ENCODE assay signal across 15 cellular contexts in the genomic region with DNA sequence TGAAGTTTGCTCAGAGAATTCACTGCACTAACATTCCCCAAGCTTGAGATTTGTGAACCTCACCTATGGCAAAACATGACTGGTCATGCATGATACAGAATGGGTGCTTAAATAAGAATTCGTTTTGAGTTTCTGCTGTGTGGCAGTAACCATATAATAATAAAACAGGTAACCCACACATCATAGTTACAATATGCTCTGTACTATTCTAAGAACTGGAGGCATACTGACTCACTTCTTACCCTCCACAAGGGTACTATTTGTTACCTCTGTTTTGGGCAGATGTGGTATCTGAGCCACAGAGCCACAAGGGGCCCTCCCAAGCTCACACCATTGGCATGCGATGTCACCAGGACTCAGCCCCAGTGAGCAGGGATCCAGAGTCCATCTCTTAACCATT. TPM values are rescaled to one million over a fixed set of nuclear protein-coding genes. Genes with fewer than 3 reads are reported as not detected.
DNase-seq lines count a peak whose midpoint lies in the region; ATAC-seq and TF ChIP-seq lines count a peak whose summit lies in the region.
"Had no signal": no experiment of that assay in that cellular context is flagged by ENCODE, and none has a peak within 500 bp of the region (broad histone marks: within the 10 kb centered on the region; RNA-seq: fewer than 3 reads in every experiment).

No MANE protein-coding gene starts in this region.

- no peaks in the 10 kb centered on the region for H3K9me3 ChIP-seq in A673 (ENCODE audit: low read depth, low read length, poor library complexity, severe bottlenecking)
- H3K9me3 ChIP-seq: Caco-2, lower lobe of right lung had no signal

- peaks cover 49% of the 10 kb centered on the region for H3K4me1 Mint-ChIP-seq in activated naive CD8-positive, alpha-beta T cell treated with anti-CD3 and anti-CD28 coated beads, Interleukin-2, amount 50 U/mL, for 24 hours

- H3K36me3 Mint-ChIP-seq in activated naive CD8-positive, alpha-beta T cell treated with anti-CD3 and anti-CD28 coated beads, Interleukin-2, amount 50 U/mL, for 24 hours (ENCODE audit: low read depth) = no peaks in the 10 kb centered on the region

- H3K27me3 Mint-ChIP-seq in activated naive CD8-positive, alpha-beta T cell treated with anti-CD3 and anti-CD28 coated beads, Interleukin-2, amount 50 U/mL, for 24 hours = no peaks in the 10 kb centered on the region
- H3K27me3 Mint-ChIP-seq: progenitor cell of endocrine pancreas had no signal

- no peaks in the 10 kb centered on the region for H3K36me3 ChIP-seq in A673 (ENCODE audit: insufficient read depth, low read length, poor library complexity, severe bottlenecking)
- H3K36me3 ChIP-seq: lower lobe of right lung had no signal

- no peak overlapping the region for H3K4me3 ChIP-seq in A673 (ENCODE audit: low read depth, low read length, poor library complexity, severe bottlenecking)
- H3K4me3 ChIP-seq: lower lobe of right lung had no signal

- H3K27ac Mint-ChIP-seq in activated naive CD8-positive, alpha-beta T cell treated with anti-CD3 and anti-CD28 coated beads, Interleukin-2, amount 50 U/mL, for 24 hours = no peak overlapping the region
- H3K27ac Mint-ChIP-seq: progenitor cell of endocrine pancreas had no signal

- POLR2A ChIA-PET in A673 (lab: Charles Lee; ENCODE audit: low non-redundant PET) = no interaction called here

- H3K27me3 ChIP-seq in A673 (replicated peaks; ENCODE audit: insufficient read depth, low read depth, low read length, poor library complexity) = peaks cover 5% of the 10 kb centered on the region

- CTCF ChIA-PET in A673 (lab: Charles Lee) = no interaction called here

- no TSS peak for BruUV-seq in A673 (replicated peaks; lab: Mats Ljungman, UMichigan)

- H3K9me3 Mint-ChIP-seq in activated naive CD8-positive, alpha-beta T cell treated with anti-CD3 and anti-CD28 coated beads, Interleukin-2, amount 50 U/mL, for 24 hours = no peaks in the 10 kb centered on the region

- intact Hi-C loops in sciatic nerve (cut with DNase I) = no loop called here
- intact Hi-C loops in A673 (cut with micrococcal nuclease; ENCODE audit: unreplicated experiment) = no loop called here

- no peaks in the 10 kb centered on the region for H3K4me1 ChIP-seq in A673 (ENCODE audit: insufficient read depth, low read length, poor library complexity, severe bottlenecking)
- H3K4me1 ChIP-seq: Caco-2 had no signal

- peak; percentile 25 for DNase-seq in activated naive CD8-positive, alpha-beta T cell treated with anti-CD3 and anti-CD28 coated beads, Interleukin-2, amount 50 U/mL, for 24 hours
- no peak for DNase-seq in sciatic nerve (ENCODE audit: low spot score)
- no peak for DNase-seq in A673 (ENCODE audit: low spot score)
- no peak for DNase-seq in activated gamma-delta T cell (lab: John Stamatoyannopoulos, UW)
- DNase-seq: Caco-2, glutamatergic neuron, HCEC 1CT, lower lobe of right lung, trophoblast cell had no signal

- H3K4me3 Mint-ChIP-seq in activated naive CD8-positive, alpha-beta T cell treated with anti-CD3 and anti-CD28 coated beads, Interleukin-2, amount 50 U/mL, for 24 hours = no peak overlapping the region

- H3K27ac ChIP-seq in A673 (ENCODE audit: low read depth, low read length, poor library complexity, severe bottlenecking) = no peak overlapping the region
- H3K27ac ChIP-seq: lower lobe of right lung had no signal

- ATAC-seq in GM18517 (IDR thresholded peaks at IDR 0.05; ENCODE audit: unreplicated experiment) (peak; percentile 47), GM19395 (IDR thresholded peaks at IDR 0.05; ENCODE audit: unreplicated experiment) (peak; percentile 25), HG03175 (IDR thresholded peaks at IDR 0.05; ENCODE audit: unreplicated experiment) (peak; percentile 31), GM19455 (IDR thresholded peaks at IDR 0.05; ENCODE audit: unreplicated experiment) (no peak), sciatic nerve (no peak)
- ATAC-seq in activated naive CD8-positive, alpha-beta T cell treated with anti-CD3 and anti-CD28 coated beads, Interleukin-2, amount 50 U/mL, for 24 hours = peak; percentile 85
- ATAC-seq: lower lobe of right lung had no signal

- TF ChIP-seq CTCF in A673 (conservative IDR thresholded peaks at IDR 0.05; ENCODE audit: low read depth, low read length) = no peak

RNA-seq across cellular contexts. Expression of gene SLC2A9, which starts 17.6 kb away (rescaled TPM):
- total RNA-seq in sciatic nerve (7.4 TPM), A673 (2021) (not detected in 2 replicates)
- total RNA-seq: RPMI7951 had no signal

Comparison
In these comparisons a context has a peak if more than half of its experiments do, and no peak if none do; other contexts are left out.
1. ATAC-seq: peak in GM18517 (single experiment), GM19395 (single experiment), HG03175 (single experiment) and activated naive CD8-positive, alpha-beta T cell treated with anti-CD3 and anti-CD28 coated beads, Interleukin-2, amount 50 U/mL, for 24 hours (single experiment); none in GM19455 (single experiment) and sciatic nerve (single experiment).